Comparison of ENCODE assay signal across 14 cellular contexts in the genomic region with DNA sequence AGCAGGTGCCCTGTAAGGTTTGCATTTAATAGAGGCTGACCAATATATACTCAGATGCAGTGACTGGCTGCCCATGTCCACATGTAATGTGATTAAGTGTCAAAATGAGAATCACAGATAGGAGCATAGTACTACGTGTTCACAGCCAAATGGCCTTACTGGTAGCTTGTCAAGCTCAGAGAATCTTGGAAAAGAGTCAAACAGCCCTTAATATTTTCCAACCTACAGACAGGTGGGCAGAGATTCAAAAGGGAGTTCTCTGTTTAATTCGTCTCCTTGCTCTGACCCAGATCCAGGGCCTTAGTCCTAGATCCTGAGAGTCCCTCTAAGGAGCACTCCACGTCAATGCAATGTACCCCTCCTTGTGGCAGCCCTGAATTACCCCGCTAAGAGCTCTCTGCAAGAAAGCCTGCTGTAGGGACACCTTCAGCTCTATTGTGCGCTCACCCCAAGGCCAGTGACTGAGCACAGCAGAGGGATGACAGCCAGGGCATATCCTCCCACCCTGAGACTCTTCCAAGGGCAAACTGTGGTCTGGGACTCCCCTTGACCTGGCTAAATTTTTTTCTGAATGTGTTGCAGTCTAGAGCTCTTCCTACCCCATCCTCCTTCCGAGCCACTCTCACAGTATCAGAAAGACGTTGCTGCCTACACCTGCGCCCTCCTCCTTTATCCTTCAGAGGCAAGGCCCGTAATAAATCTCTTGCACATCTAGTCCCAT.
"Had no signal": no experiment of that assay in that cellular context is flagged by ENCODE, and none has a peak within 500 bp of the region (broad histone marks: within the 10 kb centered on the region; RNA-seq: fewer than 3 reads in every experiment).

No MANE protein-coding gene starts in this region.

- H3K27ac Mint-ChIP-seq: activated CD8-positive, alpha-beta T cell treated with anti-CD3 and anti-CD28 coated beads, Interleukin-2, amount 10 ng/mL, durations not matched to agents 7 days and 5 days; memory B cell had no signal

- H3K36me3 ChIP-seq: breast epithelium, ovary, transverse colon, WERI-Rb-1 had no signal

- FAIRE-seq: endothelial cell of umbilical vein had no signal

- H3K4me3 ChIP-seq: breast epithelium, ovary, transverse colon had no signal

- H3K4me3 Mint-ChIP-seq: activated CD8-positive, alpha-beta T cell treated with anti-CD3 and anti-CD28 coated beads, Interleukin-2, amount 10 ng/mL, durations not matched to agents 7 days and 5 days; memory B cell had no signal

- H3K9me3 ChIP-seq: breast epithelium, ovary, transverse colon had no signal

- H3K27ac ChIP-seq: breast epithelium, ovary, WERI-Rb-1 had no signal

- H3K36me3 Mint-ChIP-seq: memory B cell had no signal

- DNase-seq: activated CD4-positive, alpha-beta T cell treated with anti-CD3 and anti-CD28 coated beads for 4 hours; activated CD8-positive, alpha-beta memory T cell treated with anti-CD3 and anti-CD28 coated beads, Interleukin-2, amount 50 U/mL, for 48 hours; activated CD8-positive, alpha-beta T cell treated with anti-CD3 and anti-CD28 coated beads, Interleukin-2, amount 10 ng/mL, durations not matched to agents 7 days and 5 days; aorta; hippocampal formation; left cardiac atrium; substantia nigra; T-helper 1 cell; transverse colon; WERI-Rb-1 had no signal

- H3K4me1 Mint-ChIP-seq: memory B cell had no signal

- H3K27me3 ChIP-seq: breast epithelium, ovary, transverse colon had no signal

- H3K9me3 Mint-ChIP-seq: memory B cell had no signal

- H3K4me1 ChIP-seq: breast epithelium had no signal

- ATAC-seq: activated CD8-positive, alpha-beta T cell treated with anti-CD3 and anti-CD28 coated beads, Interleukin-2, amount 10 ng/mL, durations not matched to agents 7 days and 5 days had no signal
